18 cellular contexts compared by ENCODE assay signal in genomic region chr9:21336467-21336866, GRCh38. TPM values are rescaled to one million over a fixed set of nuclear protein-coding genes. Genes with fewer than 3 reads are reported as not detected.
DNase-seq lines count a peak whose midpoint lies in the region; ATAC-seq and TF ChIP-seq lines count a peak whose summit lies in the region.
"Had no signal": no experiment of that assay in that cellular context is flagged by ENCODE, and none has a peak within 500 bp of the region (broad histone marks: within the 10 kb centered on the region; RNA-seq: fewer than 3 reads in every experiment).

No MANE protein-coding gene starts in this region.

- no peak overlapping the region for H3K27ac ChIP-seq in CD4-positive, alpha-beta T cell (ENCODE audit: low read depth, low read length)
- H3K27ac ChIP-seq: PC-9 had no signal

- H3K27ac Mint-ChIP-seq in CD4-positive, alpha-beta T cell = peak overlapping the region; percentile 96
- peak overlapping the region in 4 of 6 donors; percentile 25 to 93 (median 58) for H3K27ac Mint-ChIP-seq in immature natural killer cell

- peaks cover 6% of the 10 kb centered on the region for H3K36me3 ChIP-seq in BE2C
- H3K36me3 ChIP-seq: lower lobe of right lung had no signal

- peaks cover 53% of the 10 kb centered on the region for H3K4me1 Mint-ChIP-seq in CD4-positive, alpha-beta T cell (ENCODE audit: low read depth)
- peaks cover 35 to 45% of the 10 kb centered on the region in 2 donors for H3K4me1 Mint-ChIP-seq in immature natural killer cell

- H3K27me3 ChIP-seq in CD4-positive, alpha-beta T cell (ENCODE audit: control insufficient read depth, insufficient read depth, low read length) = no peaks in the 10 kb centered on the region
- peaks cover 4% of the 10 kb centered on the region; the same call in 1 of the 2 replicates for H3K27me3 ChIP-seq in BE2C
- H3K27me3 ChIP-seq: body of pancreas had no signal

- H3K36me3 Mint-ChIP-seq in CD4-positive, alpha-beta T cell (ENCODE audit: low read depth) = peaks cover 46% of the 10 kb centered on the region
- peaks cover 3 to 6% (median 6%) of the 10 kb centered on the region in 3 donors for H3K36me3 Mint-ChIP-seq in immature natural killer cell

- intact Hi-C loops in CD4-positive, alpha-beta T cell (cut with DNase I, micrococcal nuclease) = loop anchor here in 1 of 2 experiments (10.0 kb wide), 2 partner anchors 218 to 368 kb away; no protein-coding TSS in a partner anchor

- no peak for ATAC-seq in CD4-positive, alpha-beta T cell (ENCODE audit: poor library complexity)
- ATAC-seq in HG03520 (IDR thresholded peaks at IDR 0.05; ENCODE audit: unreplicated experiment) = no peak
- ATAC-seq: body of pancreas, lower lobe of right lung had no signal

- no peak for TF ChIP-seq CTCF in CD4-positive, alpha-beta T cell (IDR thresholded peaks at IDR 0.05)
- no peak for TF ChIP-seq CTCF in BE2C (IDR thresholded peaks at IDR 0.05; ENCODE audit: low read depth, low read length)

- CTCF ChIA-PET in CD4-positive, alpha-beta T cell (lab: Charles Lee) = interaction anchor here (0.9 to 1.5 kb wide), 2 partner anchors 10 to 96 kb away, joined by 3 read pairs; no protein-coding TSS in a partner anchor

- DNase-seq in CD4-positive, alpha-beta T cell = no peak
- DNase-seq in DMS53 treated with DMSO at 0.1 percent for 48 hours (lab: John Stamatoyannopoulos, UW; ENCODE audit: unreplicated experiment) = peak; percentile 3
- DNase-seq in RKO (ENCODE audit: low spot score) = peak; percentile 51
- no peak for DNase-seq in immature natural killer cell
- no peak for DNase-seq in midbrain (lab: John Stamatoyannopoulos, UW)
- no peak for DNase-seq in BE2C
- DNase-seq in KG1 (lab: John Stamatoyannopoulos, UW) = no peak
- DNase-seq: activated CD8-positive, alpha-beta memory T cell treated with anti-CD3 and anti-CD28 coated beads, Interleukin-2, amount 50 U/mL, for 4 hours; body of pancreas; HCEC 1CT; hippocampal formation; lower lobe of right lung; NCI-H2029; PC-9; substantia nigra had no signal

- peak overlapping the region; percentile 94 for H3K4me3 Mint-ChIP-seq in CD4-positive, alpha-beta T cell
- H3K4me3 Mint-ChIP-seq in immature natural killer cell = peak overlapping the region; percentile 56 to 95 (median 90)

- no peaks in the 10 kb centered on the region for H3K9me3 ChIP-seq in CD4-positive, alpha-beta T cell (ENCODE audit: control insufficient read depth, low read length)
- H3K9me3 ChIP-seq in BE2C = no peaks in the 10 kb centered on the region
- H3K9me3 ChIP-seq: body of pancreas, lower lobe of right lung had no signal

- POLR2A ChIA-PET in CD4-positive, alpha-beta T cell (lab: Charles Lee) = interaction anchor here (0.8 kb wide), 1 partner anchor 8 kb away, joined by 3 read pairs; no protein-coding TSS in a partner anchor

- no peak overlapping the region for H3K4me3 ChIP-seq in BE2C (ENCODE audit: low read depth, low read length)
- H3K4me3 ChIP-seq: body of pancreas had no signal

- H3K9me3 Mint-ChIP-seq in CD4-positive, alpha-beta T cell = peaks cover 2% of the 10 kb centered on the region
- no peaks in the 10 kb centered on the region for H3K9me3 Mint-ChIP-seq in immature natural killer cell

- H3K27me3 Mint-ChIP-seq in CD4-positive, alpha-beta T cell = peaks cover 8% of the 10 kb centered on the region
- H3K27me3 Mint-ChIP-seq in immature natural killer cell (ENCODE audit: low read depth in 3 of 3) = peaks cover 0 to 10% (median 8%) of the 10 kb centered on the region in 3 donors

- peaks cover 6% of the 10 kb centered on the region for H3K4me1 ChIP-seq in BE2C

RNA-seq across cellular contexts. Expression of gene KLHL9, which starts 1.3 kb away (rescaled TPM):
- 10 to 100 TPM; 11.9 to 12.0 TPM for total RNA-seq in CD4-positive, alpha-beta T cell
- 10 to 100 TPM in 2 of 3 donors, 1 to 10 TPM in 1; 7.5 to 14.2 (median 13.7) TPM for polyA plus RNA-seq in immature natural killer cell
- 18.8 TPM for polyA plus RNA-seq in BE2C (2012; ENCODE audit: insufficient read depth, insufficient read length, low read depth)

RNA-seq across cellular contexts. Expression of gene IFNA6, which starts 14.2 kb away (rescaled TPM):
- total RNA-seq in CD4-positive, alpha-beta T cell = not detected
- not detected for polyA plus RNA-seq in immature natural killer cell
- polyA plus RNA-seq in BE2C (2012; ENCODE audit: insufficient read depth, insufficient read length, low read depth) = not detected
- total RNA-seq: body of pancreas, epithelial cell of proximal tubule, lower lobe of right lung, PC-9, renal cortical epithelial cell had no signal

RNA-seq across cellular contexts. Expression of gene IFNA5, which starts 31.4 kb away (rescaled TPM):
- total RNA-seq in CD4-positive, alpha-beta T cell = not detected
- not detected for polyA plus RNA-seq in immature natural killer cell
- not detected for polyA plus RNA-seq in BE2C (2012; ENCODE audit: insufficient read depth, insufficient read length, low read depth)
- total RNA-seq: body of pancreas, epithelial cell of proximal tubule, lower lobe of right lung, PC-9 had no signal

RNA-seq across cellular contexts. Expression of gene IFNA13, which starts 31.4 kb away (rescaled TPM):
- total RNA-seq in CD4-positive, alpha-beta T cell = not detected
- not detected for polyA plus RNA-seq in immature natural killer cell
- polyA plus RNA-seq in BE2C (2012; ENCODE audit: insufficient read depth, insufficient read length, low read depth) = not detected
- total RNA-seq: body of pancreas, epithelial cell of proximal tubule, PC-9, renal cortical epithelial cell had no signal

RNA-seq across cellular contexts. Expression of gene IFNA2, which starts 48.7 kb away (rescaled TPM):
- not detected for total RNA-seq in CD4-positive, alpha-beta T cell
- not detected for polyA plus RNA-seq in immature natural killer cell
- not detected for polyA plus RNA-seq in BE2C (2012; ENCODE audit: insufficient read depth, insufficient read length, low read depth)
- total RNA-seq: body of pancreas, epithelial cell of proximal tubule, lower lobe of right lung, PC-9, renal cortical epithelial cell had no signal

Comparison
In these comparisons a context has a peak if more than half of its experiments do, and no peak if none do; other contexts are left out.
1. DNase-seq: peak in DMS53 treated with DMSO at 0.1 percent for 48 hours (single experiment) and RKO (single experiment); none in CD4-positive, alpha-beta T cell (0 of 10), immature natural killer cell (0 of 3), midbrain (single experiment), BE2C (single experiment) and KG1 (single experiment).